17 cellular contexts compared by ENCODE assay signal in the genomic region with DNA sequence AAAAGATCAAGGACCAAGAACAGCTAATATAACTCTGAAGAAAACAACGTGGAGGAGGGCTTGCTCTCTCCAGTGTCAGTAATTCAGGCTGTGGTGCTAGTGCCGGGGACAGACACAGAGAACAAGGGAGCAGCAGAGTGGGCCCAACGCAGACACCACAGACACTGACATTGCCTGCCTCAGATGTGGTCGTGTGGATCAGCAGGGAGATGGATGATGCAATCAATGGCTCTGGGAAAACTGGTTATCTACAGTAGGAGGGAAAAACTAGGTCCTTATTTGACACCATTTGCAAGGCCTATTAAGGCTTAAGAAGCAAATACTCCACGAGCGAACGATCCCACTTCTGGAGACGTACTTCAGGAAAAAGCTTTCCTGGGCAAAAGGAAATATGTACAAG. TPM values are rescaled to one million over a fixed set of nuclear protein-coding genes. Genes with fewer than 3 reads are reported as not detected.
DNase-seq lines count a peak whose midpoint lies in the region; ATAC-seq and TF ChIP-seq lines count a peak whose summit lies in the region.
"Had no signal": no experiment of that assay in that cellular context is flagged by ENCODE, and none has a peak within 500 bp of the region (broad histone marks: within the 10 kb centered on the region; RNA-seq: fewer than 3 reads in every experiment).

No MANE protein-coding gene starts in this region.

- no peak overlapping the region for H2BK20ac ChIP-seq in IMR-90 (ENCODE audit: low read depth, low read length)

- TF ChIP-seq CTCF in IMR-90 (conservative IDR thresholded peaks at IDR 0.05; ENCODE audit: low read depth, low read length) (no peak), body of pancreas (IDR thresholded peaks at IDR 0.05) (no peak), right lobe of liver (IDR thresholded peaks at IDR 0.05) (no peak)

- DNase-seq in IMR-90 (peak; percentile 33), body of pancreas (no peak), right lobe of liver (no peak), HEK293T (ENCODE audit: extremely low spot score) (no peak), COLO668 (lab: John Stamatoyannopoulos, UW; ENCODE audit: unreplicated experiment) (no peak)
- no peak for DNase-seq in activated naive CD4-positive, alpha-beta T cell treated with anti-CD3 and anti-CD28 coated beads, Interleukin-2, amount 50 U/mL, for 16 hours
- DNase-seq: amygdala; CD8-positive, alpha-beta memory T cell; effector CD4-positive, alpha-beta T cell; GOT3; head of caudate nucleus; NCI-H2171; stimulated activated CD4-positive, alpha-beta T cell treated with anti-CD3 and anti-CD28 coated beads, Interleukin-4, amount 100 ng/mL, for 1 hour; stimulated activated naive CD8-positive, alpha-beta T cell treated with anti-CD3 and anti-CD28 coated beads, Interleukin-15, Interleukin-2, amounts not matched to agents 100 U/mL and 50 U/mL, for 24 hours had no signal

- H2BK15ac ChIP-seq in IMR-90 (ENCODE audit: low read depth, low read length) = no peak overlapping the region

- peak overlapping the region; percentile 36; the same call in 1 of the 2 replicates for H2AK5ac ChIP-seq in IMR-90 (ENCODE audit: low read depth, low read length)

- H4K8ac ChIP-seq in IMR-90 (ENCODE audit: low read depth in 2 of 2, low read length in 2 of 2) = peak overlapping the region in 1 of 2 experiments; percentile 72; a peak in 2 of 4 replicates

- H3K23ac ChIP-seq in IMR-90 (ENCODE audit: low read depth, low read length) = peak overlapping the region; percentile 21

- H3K4me3 ChIP-seq in BLaER1 (no peak overlapping the region), IMR-90 (ENCODE audit: insufficient read depth, low read depth, low read length) (no peak overlapping the region), body of pancreas (no peak overlapping the region), right lobe of liver (no peak overlapping the region)
- H3K4me3 ChIP-seq: prostate gland had no signal

- no peak overlapping the region for H3K56ac ChIP-seq in IMR-90 (ENCODE audit: extremely low read depth, insufficient read depth, low read length)

- peaks cover 10% of the 10 kb centered on the region for H3K9me1 ChIP-seq in IMR-90 (ENCODE audit: insufficient read depth, low read length)

- no TSS peak for BruUV-seq in IMR-90 (replicated peaks; lab: Mats Ljungman, UMichigan)

- WGBS in IMR-90 (ENCODE audit: extremely low coverage in 2 of 2, insufficient read length in 1 of 2), 2 experiments = 100% methylated on average over 1 of the region's 8 CpGs; no CpG with 5 or more reads in 1 of the 2 experiments
- whole genome bisulfite sequencing in body of pancreas, 2 donors = 47 to 62% methylated on average over 8 of the region's 8 CpGs
- WGBS in right lobe of liver (ENCODE audit: insufficient coverage, low coverage, low lambda C conversion rate, missing lambda C conversion rate) = 66% methylated on average over 8 of the region's 8 CpGs

- no peak overlapping the region; the same call in 1 of the 2 replicates for H4K5ac ChIP-seq in IMR-90 (ENCODE audit: low read depth, low read length)

- H3K9ac ChIP-seq in BLaER1 = no peak overlapping the region
- peak overlapping the region; percentile 5; the same call in 1 of the 2 replicates for H3K9ac ChIP-seq in IMR-90 (ENCODE audit: low read depth, low read length)

- H3K9me3 ChIP-seq in BLaER1 (peaks cover 16% of the 10 kb centered on the region), IMR-90 (ENCODE audit: control insufficient read depth, insufficient read depth, low read length) (no peaks in the 10 kb centered on the region), body of pancreas (no peaks in the 10 kb centered on the region), right lobe of liver (no peaks in the 10 kb centered on the region)
- H3K9me3 ChIP-seq: prostate gland had no signal

- H2AK9ac ChIP-seq in IMR-90 (replicated peaks; ENCODE audit: low read depth, low read length, poor library complexity) = peak overlapping the region; percentile 85

- intact Hi-C loops in IMR-90 (cut with micrococcal nuclease) = no loop called here
- intact Hi-C loops in body of pancreas (cut with DNase I) = no loop called here
- intact Hi-C loops in right lobe of liver (cut with DNase I) = no loop called here

- H3K18ac ChIP-seq in IMR-90 (ENCODE audit: low read depth, low read length) = no peak overlapping the region

- peak overlapping the region; percentile 9 for H2BK5ac ChIP-seq in IMR-90 (ENCODE audit: low read depth, low read length, poor library complexity, severe bottlenecking)

- no peak for TF ChIP-seq RAD21 in IMR-90 (IDR thresholded peaks at IDR 0.05; ENCODE audit: low read length)

- dilution Hi-C loops in IMR-90 (cut with HindIII; ENCODE audit: low sequenced_read_pairs, unreplicated experiment) = no loop called here

- in situ Hi-C loops in IMR-90 (cut with MboI; ENCODE audit: low sequenced_read_pairs) = no loop called here

- H2AFZ ChIP-seq in IMR-90 (replicated peaks; ENCODE audit: low read length, poor library complexity) = peak overlapping the region; percentile 56

- peak overlapping the region; percentile 85 for H3K14ac ChIP-seq in IMR-90 (replicated peaks; ENCODE audit: low read depth, low read length)

- TF ChIP-seq POLR2A in IMR-90 (IDR thresholded peaks at IDR 0.05; ENCODE audit: low read depth, low read length) = no peak
- no peak for TF ChIP-seq POLR2A in body of pancreas (IDR thresholded peaks at IDR 0.05)
- no peak for TF ChIP-seq POLR2A in right lobe of liver (IDR thresholded peaks at IDR 0.05)

- POLR2A ChIA-PET in IMR-90 (lab: Charles Lee; ENCODE audit: unreplicated experiment) = no interaction called here
- POLR2A ChIA-PET in HEK293T (lab: Yijun Ruan, JAX) = interaction anchor here (1.4 kb wide), 1 partner anchor 36 kb away, joined by 7 read pairs; a partner anchor contains a TSS

- H3K27ac ChIP-seq in BLaER1 = no peak overlapping the region
- H3K27ac ChIP-seq in IMR-90 (ENCODE audit: insufficient read depth, low read length) = peak overlapping the region; percentile 22; the same call in 1 of the 2 replicates
- H3K27ac ChIP-seq in body of pancreas = no peak overlapping the region
- no peak overlapping the region for H3K27ac ChIP-seq in right lobe of liver
- H3K27ac ChIP-seq: prostate gland had no signal

- H4K91ac ChIP-seq in IMR-90 (ENCODE audit: insufficient read depth, low read depth, low read length) = peak overlapping the region; percentile 78; the same call in 1 of the 2 replicates

- H2BK120ac ChIP-seq in IMR-90 (ENCODE audit: low read depth, low read length) = 0 out of 2 replicates have a peak overlapping the region, but pooled peaks have one; percentile 33

- ATAC-seq in IMR-90 (ENCODE audit: low read depth) (peak; percentile 52; the same call in 1 of the 2 replicates), body of pancreas (peak; percentile 50), right lobe of liver (peak; percentile 36 to 55 (median 48)), HG03342 (IDR thresholded peaks at IDR 0.05; ENCODE audit: unreplicated experiment) (no peak)
- ATAC-seq: stimulated activated naive CD8-positive, alpha-beta T cell treated with anti-CD3 and anti-CD28 coated beads, Interleukin-15, Interleukin-2, amounts not matched to agents 100 U/mL and 50 U/mL, for 24 hours had no signal

- H3K4ac ChIP-seq in IMR-90 (ENCODE audit: low read depth, low read length) = peak overlapping the region; percentile 80

- H3K36me3 ChIP-seq in BLaER1 = no peaks in the 10 kb centered on the region
- no peaks in the 10 kb centered on the region for H3K36me3 ChIP-seq in IMR-90 (ENCODE audit: control insufficient read depth, insufficient read depth, low read length)
- no peaks in the 10 kb centered on the region for H3K36me3 ChIP-seq in body of pancreas (replicated peaks in 1 of 2; ENCODE audit: insufficient read depth in 1 of 2, low read depth in 2 of 2)
- no peaks in the 10 kb centered on the region for H3K36me3 ChIP-seq in right lobe of liver
- H3K36me3 ChIP-seq: prostate gland had no signal

- CTCF ChIA-PET in IMR-90 (lab: Yijun Ruan, JAX) = no interaction called here
- CTCF ChIA-PET in HEK293T (lab: Yijun Ruan, JAX) = no interaction called here

- H3K27me3 ChIP-seq in BLaER1 (peaks cover 6% of the 10 kb centered on the region; the same call in 1 of the 2 replicates), IMR-90 (ENCODE audit: control insufficient read depth, insufficient read depth, low read length) (no peaks in the 10 kb centered on the region), body of pancreas (no peaks in the 10 kb centered on the region), right lobe of liver (no peaks in the 10 kb centered on the region)

- H3K4me2 ChIP-seq in BLaER1 = peak overlapping the region; percentile 26; the same call in 1 of the 2 replicates
- no peak overlapping the region; the same call in 1 of the 2 replicates for H3K4me2 ChIP-seq in IMR-90 (ENCODE audit: low read depth, low read length)

- peaks cover 31 to 56% of the 10 kb centered on the region in 2 experiments for H3K79me1 ChIP-seq in IMR-90 (ENCODE audit: low read depth in 1 of 2, low read length in 2 of 2)

- peaks cover 19% of the 10 kb centered on the region for H3K4me1 ChIP-seq in BLaER1
- peaks cover 6% of the 10 kb centered on the region for H3K4me1 ChIP-seq in IMR-90 (ENCODE audit: control insufficient read depth, insufficient read depth, low read length)
- H3K4me1 ChIP-seq in body of pancreas = peaks cover 28% of the 10 kb centered on the region
- peaks cover 0 to 17% (median 6%) of the 10 kb centered on the region in 4 donors for H3K4me1 ChIP-seq in right lobe of liver
- H3K4me1 ChIP-seq: prostate gland had no signal

- peaks cover 70% of the 10 kb centered on the region for H4K20me1 ChIP-seq in BLaER1
- H4K20me1 ChIP-seq in IMR-90 (ENCODE audit: insufficient read depth, low read length) = peaks cover 29% of the 10 kb centered on the region

TF ChIP-seq in IMR-90, 13 proteins besides CTCF, POLR2A, EP300 and RAD21:
- peak; percentile 94 for TF ChIP-seq CEBPB (IDR thresholded peaks at IDR 0.05; ENCODE audit: low read depth, low read length)
- no peak for TF ChIP-seq SMC3 (IDR thresholded peaks at IDR 0.05; ENCODE audit: low read depth, low read length)

TF ChIP-seq in HEK293T, 16 proteins besides CTCF, POLR2A, EP300 and RAD21:
- TF ChIP-seq NFRKB (IDR thresholded peaks at IDR 0.05) = no peak
- TF ChIP-seq FOXK2 (IDR thresholded peaks at IDR 0.05) = no peak
- no peak for TF ChIP-seq ELF4 (IDR thresholded peaks at IDR 0.05)
- no peak for TF ChIP-seq FOXA1 (IDR thresholded peaks at IDR 0.05)

RNA-seq across cellular contexts. Expression of a gene that starts 36.1 kb away (rescaled TPM):
- 1,093 and 1,165 TPM in 2 replicates for total RNA-seq in IMR-90 (2012; rRNA removed)
- 648 and 649 TPM in 2 replicates for polyA plus RNA-seq in IMR-90 (2012; rRNA removed)
- polyA plus RNA-seq in IMR-90 (2012; cell fraction: cytosol; rRNA removed) = 217 and 232 TPM in 2 replicates
- 545 and 768 TPM in 2 replicates for polyA plus RNA-seq in IMR-90 (2012; cell fraction: nucleus; rRNA removed; ENCODE audit: low replicate concordance)
- 100 to 1,000 TPM; 501 to 612 TPM for total RNA-seq in body of pancreas
- 100 to 1,000 TPM; 341 to 557 (median 479) TPM for total RNA-seq in right lobe of liver

RNA-seq across cellular contexts. Expression of a gene that starts 36.3 kb away (rescaled TPM):
- 504 and 570 TPM in 2 replicates for total RNA-seq in IMR-90 (2012; rRNA removed)
- 320 and 420 TPM in 2 replicates for polyA plus RNA-seq in IMR-90 (2012; rRNA removed)
- polyA plus RNA-seq in IMR-90 (2012; cell fraction: cytosol; rRNA removed) = 75.8 and 130 TPM in 2 replicates
- 96.8 and 681 TPM in 2 replicates for polyA plus RNA-seq in IMR-90 (2012; cell fraction: nucleus; rRNA removed; ENCODE audit: low replicate concordance)
- 100 to 1,000 TPM; 226 to 271 TPM for total RNA-seq in body of pancreas
- 10 to 100 TPM; 66.6 to 97.9 (median 86.2) TPM for total RNA-seq in right lobe of liver
